In the genomic region with DNA sequence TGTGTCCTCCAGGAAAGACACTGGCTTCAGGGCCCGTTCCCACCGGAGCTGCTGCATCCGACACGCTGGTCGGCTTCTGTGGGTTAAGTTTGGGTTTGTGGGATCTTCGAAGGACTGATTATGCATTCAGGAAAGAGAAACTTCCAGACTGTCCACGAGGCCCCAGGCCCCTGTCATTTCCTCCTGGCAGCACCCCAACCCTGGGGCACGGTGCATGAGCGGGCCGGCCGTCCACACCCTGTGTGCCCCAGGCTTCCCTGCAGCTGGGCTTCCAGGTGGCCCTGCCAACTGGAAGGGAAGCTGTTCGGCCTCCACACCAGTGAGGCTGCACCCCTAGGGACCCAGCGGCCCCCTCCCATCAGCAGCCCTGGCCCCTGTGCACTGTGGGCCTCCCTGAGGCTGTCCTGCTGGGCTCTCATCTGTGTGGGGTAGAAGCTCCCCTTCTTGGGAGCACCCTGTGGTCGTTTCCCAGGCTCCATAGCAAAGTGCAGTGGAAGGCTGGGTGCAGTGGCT, we compare ENCODE assay signal across 23 cellular contexts.
"Had no signal": no experiment of that assay in that cellular context is flagged by ENCODE, and none has a peak within 500 bp of the region (broad histone marks: within the 10 kb centered on the region; RNA-seq: fewer than 3 reads in every experiment).

No MANE protein-coding gene starts in this region.

- H3K27ac ChIP-seq: breast epithelium, colonic mucosa, dorsolateral prefrontal cortex, gastroesophageal sphincter, ovary, prostate gland, tibial nerve had no signal

- H3K4me3 ChIP-seq: breast epithelium, colonic mucosa, dorsolateral prefrontal cortex, gastroesophageal sphincter, ovary, prostate gland, spleen, tibial nerve had no signal

- H3K9me3 ChIP-seq: colonic mucosa, gastroesophageal sphincter, ovary, prostate gland, spleen had no signal

- ATAC-seq: activated CD8-positive, alpha-beta memory T cell treated with anti-CD3 and anti-CD28 coated beads, Interleukin-2, amount 10 ng/mL, durations not matched to agents 7 days and 5 days; activated CD8-positive, alpha-beta T cell treated with anti-CD3 and anti-CD28 coated beads, Interleukin-2, amount 10 ng/mL, durations not matched to agents 7 days and 5 days; activated naive CD4-positive, alpha-beta T cell treated with anti-CD3 and anti-CD28 coated beads, Interleukin-2, amount 50 U/mL, for 72 hours; gastroesophageal sphincter had no signal

- H3K9me3 Mint-ChIP-seq: activated naive CD4-positive, alpha-beta T cell treated with anti-CD3 and anti-CD28 coated beads, Interleukin-2, amount 50 U/mL, for 72 hours had no signal

- H3K4me3 Mint-ChIP-seq: activated CD8-positive, alpha-beta memory T cell treated with anti-CD3 and anti-CD28 coated beads, Interleukin-2, amount 10 ng/mL, durations not matched to agents 7 days and 5 days; activated CD8-positive, alpha-beta T cell treated with anti-CD3 and anti-CD28 coated beads, Interleukin-2, amount 10 ng/mL, durations not matched to agents 7 days and 5 days; mesothelial cell of epicardium; nephron progenitor cell had no signal

- H3K27me3 Mint-ChIP-seq: activated CD8-positive, alpha-beta memory T cell treated with anti-CD3 and anti-CD28 coated beads, Interleukin-2, amount 10 ng/mL, durations not matched to agents 7 days and 5 days; naive B cell had no signal

- H3K36me3 Mint-ChIP-seq: activated CD8-positive, alpha-beta memory T cell treated with anti-CD3 and anti-CD28 coated beads, Interleukin-2, amount 10 ng/mL, durations not matched to agents 7 days and 5 days; activated naive CD4-positive, alpha-beta T cell treated with anti-CD3 and anti-CD28 coated beads, Interleukin-2, amount 50 U/mL, for 72 hours; mesothelial cell of epicardium; naive B cell had no signal

- H3K36me3 ChIP-seq: breast epithelium, colonic mucosa, gastroesophageal sphincter, ovary, prostate gland, spleen, tibial nerve had no signal

- H3K27ac Mint-ChIP-seq: activated CD8-positive, alpha-beta memory T cell treated with anti-CD3 and anti-CD28 coated beads, Interleukin-2, amount 10 ng/mL, durations not matched to agents 7 days and 5 days; activated CD8-positive, alpha-beta T cell treated with anti-CD3 and anti-CD28 coated beads, Interleukin-2, amount 10 ng/mL, durations not matched to agents 7 days and 5 days; activated T-helper 2 cell treated with anti-CD3 and anti-CD28 coated beads, Interferon-gamma antibody, Interleukin-2, Interleukin-4, amounts not matched to agents 10 μg/mL and 5 μg/mL and 100 μg/mL, durations not matched to agents 14 hours and 24 hours and 36 hours; mesothelial cell of epicardium; nephron progenitor cell had no signal

- DNase-seq: activated CD4-positive, alpha-beta T cell treated with anti-CD3 and anti-CD28 coated beads, Interleukin-2, amount 50 U/mL, for 1 hour; activated CD4-positive, CD25-positive, alpha-beta regulatory T cell treated with anti-CD3 and anti-CD28 coated beads, Interleukin-2, amount 50 U/mL, for 72 hours; activated CD8-positive, alpha-beta memory T cell treated with anti-CD3 and anti-CD28 coated beads, Interleukin-2, amount 10 ng/mL, durations not matched to agents 7 days and 5 days; activated CD8-positive, alpha-beta T cell treated with anti-CD3 and anti-CD28 coated beads, Interleukin-2, amount 10 ng/mL, durations not matched to agents 7 days and 5 days; activated T-cell treated with anti-CD3 and anti-CD28 coated beads, Interleukin-2, amount 50 U/mL, for 48 hours; colonic mucosa; dorsolateral prefrontal cortex; effector memory CD4-positive, alpha-beta T cell; erythroblast; mammary epithelial cell; naive B cell; nephron progenitor cell; spleen; stimulated activated naive CD4-positive, alpha-beta T cell treated with Interleukin-2 at 50 U/mL for 16 hours; T-helper 2 cell had no signal

- H3K27me3 ChIP-seq: colonic mucosa, dorsolateral prefrontal cortex, ovary had no signal

- H3K4me1 ChIP-seq: breast epithelium, colonic mucosa, gastroesophageal sphincter, prostate gland, tibial nerve had no signal

- H3K4me1 Mint-ChIP-seq: mesothelial cell of epicardium had no signal
